In genomic region chrX:47560831-47561652, GRCh38 we compare ENCODE assay signal across 1 cellular context.
TF ChIP-seq lines count a peak whose summit lies in the region.

Gene ARAF, plus strand, starts transcription at chrX:47561205. Its CDS starts 1,763 bp downstream, at chrX:47562968.

TF ChIP-seq in K562, 482 proteins besides CTCF, POLR2A, EP300 and RAD21 (continued from another document and continues in another):
- peak; percentile 85 for TF ChIP-seq ZBTB2 (IDR thresholded peaks at IDR 0.05)
- no peak; the same call in 1 of the 2 replicates for TF ChIP-seq CREB3L1 (IDR thresholded peaks at IDR 0.05; ENCODE audit: borderline replicate concordance, low read depth)
- no peak for TF ChIP-seq PPARD (CRISPR knock-in tag; IDR thresholded peaks at IDR 0.05)
- TF ChIP-seq NCOR1 (IDR thresholded peaks at IDR 0.05), result no peak
- TF ChIP-seq NFIC (IDR thresholded peaks at IDR 0.05), result 0 out of 2 replicates have a peak, but pooled peaks have one; percentile 4
- TF ChIP-seq POLR2H (tag; IDR thresholded peaks at IDR 0.05; ENCODE audit: low read depth), result peak; percentile 76
- no peak for TF ChIP-seq HNRNPK (IDR thresholded peaks at IDR 0.05; ENCODE audit: low read depth, low read length, poor library complexity, severe bottlenecking)
- no peak for TF ChIP-seq CBX1 (IDR thresholded peaks at IDR 0.05; ENCODE audit: low read depth)
- TF ChIP-seq E2F3 (CRISPR knock-in tag; IDR thresholded peaks at IDR 0.05), result no peak
- TF ChIP-seq MEF2D (tag; conservative IDR thresholded peaks at IDR 0.05; ENCODE audit: low read depth), result no peak
- TF ChIP-seq ZFP91 (CRISPR knock-in tag; IDR thresholded peaks at IDR 0.05), result no peak
- TF ChIP-seq ZNF165 (CRISPR knock-in tag; IDR thresholded peaks at IDR 0.05; ENCODE audit: borderline replicate concordance), result no peak
- no peak for TF ChIP-seq ZNF41 (CRISPR knock-in tag; conservative IDR thresholded peaks at IDR 0.05)
- TF ChIP-seq ZNF764 (CRISPR knock-in tag; IDR thresholded peaks at IDR 0.05; ENCODE audit: low read depth), result no peak
- TF ChIP-seq MAZ (CRISPR knock-in tag; conservative IDR thresholded peaks at IDR 0.05 in 1 of 2, IDR thresholded peaks at IDR 0.05 in 1 of 2), result peak in 1 of 2 experiments; percentile 47; a peak in 1 of 4 replicates
- no peak for TF ChIP-seq ARID2 (IDR thresholded peaks at IDR 0.05)
- TF ChIP-seq ATF3 (IDR thresholded peaks at IDR 0.05), result no peak
- TF ChIP-seq ATF3 (CRISPR knock-in tag; conservative IDR thresholded peaks at IDR 0.05), result no peak
- TF ChIP-seq ZNF785 (CRISPR knock-in tag; IDR thresholded peaks at IDR 0.05), result no peak
- no peak for TF ChIP-seq HMBOX1 (IDR thresholded peaks at IDR 0.05)
- TF ChIP-seq ZNF436 (CRISPR knock-in tag; IDR thresholded peaks at IDR 0.05), result no peak
- no peak for TF ChIP-seq KDM5B (IDR thresholded peaks at IDR 0.05; ENCODE audit: insufficient replicate concordance, low read depth, low read length)
- TF ChIP-seq SUPT5H (IDR thresholded peaks at IDR 0.05), result peak; percentile 86
- TF ChIP-seq NUFIP1 (IDR thresholded peaks at IDR 0.05; ENCODE audit: partially characterized antibody), result no peak
- TF ChIP-seq SREBF2 (CRISPR knock-in tag; IDR thresholded peaks at IDR 0.05), result no peak
- TF ChIP-seq LARP7 (IDR thresholded peaks at IDR 0.05), result no peak
- no peak for TF ChIP-seq MGA (IDR thresholded peaks at IDR 0.05)
- TF ChIP-seq PML (IDR thresholded peaks at IDR 0.05; ENCODE audit: low read length), result peak; percentile 33
- TF ChIP-seq MBD1 (CRISPR knock-in tag; IDR thresholded peaks at IDR 0.05), result no peak
- no peak for TF ChIP-seq ZFP30 (CRISPR knock-in tag; IDR thresholded peaks at IDR 0.05; ENCODE audit: borderline replicate concordance)
- TF ChIP-seq TCF7 (IDR thresholded peaks at IDR 0.05; ENCODE audit: borderline replicate concordance), result no peak
- TF ChIP-seq PTBP1 (IDR thresholded peaks at IDR 0.05; ENCODE audit: low read depth, low read length), result no peak
- no peak for TF ChIP-seq AFF1 (IDR thresholded peaks at IDR 0.05; ENCODE audit: low read depth in 1 of 2, partially characterized antibody in 2 of 2)
- no peak for TF ChIP-seq SRSF9 (IDR thresholded peaks at IDR 0.05; ENCODE audit: borderline replicate concordance, low read depth, low read length)
- no peak for TF ChIP-seq ZNF589 (CRISPR knock-in tag; IDR thresholded peaks at IDR 0.05; ENCODE audit: low read depth)
- TF ChIP-seq CHD2 (IDR thresholded peaks at IDR 0.05; ENCODE audit: low read depth, low read length), result peak; percentile 83
- TF ChIP-seq ZNF778 (CRISPR knock-in tag; IDR thresholded peaks at IDR 0.05), result no peak
- TF ChIP-seq HCFC1 (IDR thresholded peaks at IDR 0.05; ENCODE audit: low read depth, low read length), result peak; percentile 38
